ENCODE assay signal across 8 cellular contexts in genomic region chr6:108117427-108118358, GRCh38. TPM values are rescaled to one million over a fixed set of nuclear protein-coding genes. Genes with fewer than 3 reads are reported as not detected.
DNase-seq lines count a peak whose midpoint lies in the region; ATAC-seq lines count a peak whose summit lies in the region.

No MANE protein-coding gene starts in this region.

- intact Hi-C loops in left ventricle myocardium superior (cut with micrococcal nuclease), result loop anchor here (10.0 kb wide), 1 partner anchor 377 kb away; no protein-coding TSS in a partner anchor

- H3K27ac ChIP-seq in KOPT-K1 (ENCODE audit: low read depth, low read length, poor library complexity, severe bottlenecking), result peak overlapping the region; percentile 36

- H3K36me3 ChIP-seq in KOPT-K1 (ENCODE audit: insufficient read depth, low read length), result no peaks in the 10 kb centered on the region

- no peaks in the 10 kb centered on the region for H3K9me3 ChIP-seq in KOPT-K1 (ENCODE audit: insufficient read depth, low read length, poor library complexity, severe bottlenecking)

- peak; percentile 24 for DNase-seq in DMS79 treated with DMSO at 0.1 percent for 48 hours (lab: John Stamatoyannopoulos, UW)
- DNase-seq in DMS79 (lab: John Stamatoyannopoulos, UW), result no peak
- peak; percentile 17 for DNase-seq in activated gamma-delta T cell treated with Interleukin-2 at 50 U/mL for 16 hours
- DNase-seq in left ventricle myocardium superior, result peak; percentile 54
- peak; percentile 82 for DNase-seq in retina
- DNase-seq in DMS153 (lab: John Stamatoyannopoulos, UW), result no peak

- ATAC-seq in left ventricle myocardium superior (peak; percentile 68), GM18907 (IDR thresholded peaks at IDR 0.05; ENCODE audit: unreplicated experiment) (no peak)

RNA-seq across cellular contexts. Expression of gene OSTM1, which starts 43.2 kb away (rescaled TPM):
- total RNA-seq in left ventricle myocardium superior, result 36.6 TPM

RNA-seq across cellular contexts. Expression of gene NR2E1, which starts 48.1 kb away (rescaled TPM):
- not detected for total RNA-seq in left ventricle myocardium superior

Comparison
In these comparisons a context has a peak if more than half of its experiments do, and no peak if none do; other contexts are left out.
1. DNase-seq: peak in DMS79 treated with DMSO at 0.1 percent for 48 hours (single experiment), activated gamma-delta T cell treated with Interleukin-2 at 50 U/mL for 16 hours (single experiment), left ventricle myocardium superior (single experiment) and retina (single experiment); none in DMS79 (single experiment) and DMS153 (single experiment).